In the genomic region with DNA sequence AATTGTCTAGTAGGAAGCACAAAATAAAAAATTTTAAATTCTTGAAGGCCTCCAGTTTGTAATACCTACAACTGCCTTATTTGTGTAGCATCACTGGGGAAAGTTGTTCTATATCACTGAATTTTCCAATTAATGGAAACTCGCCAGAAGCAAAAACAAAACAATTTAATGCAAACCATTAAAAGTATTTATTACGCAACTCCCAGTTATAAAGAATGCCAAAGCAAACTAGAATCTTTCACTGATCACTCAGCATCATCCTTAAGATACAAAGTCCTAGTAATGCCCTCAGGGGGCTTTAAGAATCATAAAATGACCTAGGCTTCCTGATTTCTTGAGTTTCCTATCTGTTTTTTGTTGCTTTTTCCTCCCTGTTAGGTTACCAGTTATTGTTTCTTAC, we compare ENCODE assay signal across 16 cellular contexts. TPM values are rescaled to one million over a fixed set of nuclear protein-coding genes. Genes with fewer than 3 reads are reported as not detected.
DNase-seq lines count a peak whose midpoint lies in the region; ATAC-seq and TF ChIP-seq lines count a peak whose summit lies in the region.
"Had no signal": no experiment of that assay in that cellular context is flagged by ENCODE, and none has a peak within 500 bp of the region (broad histone marks: within the 10 kb centered on the region; RNA-seq: fewer than 3 reads in every experiment).

No MANE protein-coding gene starts in this region.

- H3K4me1 ChIP-seq in trophoblast cell (ENCODE audit: control insufficient read depth in 1 of 2, insufficient read depth in 2 of 2, low read length in 2 of 2) (no peaks in the 10 kb centered on the region), foreskin keratinocyte (no peaks in the 10 kb centered on the region)
- H3K4me1 ChIP-seq: HAP-1, SJSA1 had no signal

- no peak overlapping the region for H3K23ac ChIP-seq in trophoblast cell (ENCODE audit: low read length)

- no peak overlapping the region for H3K4me2 ChIP-seq in trophoblast cell (ENCODE audit: low read length)

- H4K8ac ChIP-seq in trophoblast cell (ENCODE audit: low read depth, low read length), result no peak overlapping the region

- H2AK5ac ChIP-seq in trophoblast cell (ENCODE audit: low read length), result no peak overlapping the region

- H3K9ac ChIP-seq in trophoblast cell (ENCODE audit: low read length), result no peak overlapping the region

- no peak for ATAC-seq in foreskin keratinocyte
- ATAC-seq: PC-3 had no signal

- no peak overlapping the region for H3K4ac ChIP-seq in trophoblast cell (ENCODE audit: low read depth, low read length)

- H4K91ac ChIP-seq in trophoblast cell (ENCODE audit: low read depth, low read length), result no peak overlapping the region

- H2BK5ac ChIP-seq in trophoblast cell (ENCODE audit: low read depth, low read length, poor library complexity), result no peak overlapping the region

- TF ChIP-seq CTCF in AG10803 (conservative IDR thresholded peaks at IDR 0.05; ENCODE audit: low read length), result no peak
- TF ChIP-seq CTCF in VCaP (conservative IDR thresholded peaks at IDR 0.05), result no peak
- no peak for TF ChIP-seq CTCF in foreskin keratinocyte (conservative IDR thresholded peaks at IDR 0.05)

- no peaks in the 10 kb centered on the region for H3K79me2 ChIP-seq in trophoblast cell (ENCODE audit: control insufficient read depth, insufficient read depth, low read length, poor library complexity)

- H3K9me3 ChIP-seq in trophoblast cell (ENCODE audit: insufficient read depth, low read depth, low read length), result no peaks in the 10 kb centered on the region
- H3K9me3 ChIP-seq: HAP-1, SJSA1 had no signal

- H3K18ac ChIP-seq in trophoblast cell (ENCODE audit: low read length), result no peak overlapping the region

- peak; percentile 30 for DNase-seq in AG10803 (ENCODE audit: low read depth)
- peak; percentile 30 for DNase-seq in fibroblast of peridontal ligament (ENCODE audit: extremely low read depth)
- DNase-seq in renal cortical epithelial cell (ENCODE audit: low read depth), result peak; percentile 6
- no peak for DNase-seq in hepatic stellate cell (ENCODE audit: low spot score)
- DNase-seq in NCI-H226, result no peak
- DNase-seq in trophoblast cell, result no peak
- no peak for DNase-seq in foreskin keratinocyte
- DNase-seq: KG1, NCI-H1417 treated with DMSO at 0.1 percent for 48 hours, NCI-H2029, NCI-H2171, NCI-H748 treated with DMSO at 0.1 percent for 48 hours, PC-3 had no signal

- H2BK120ac ChIP-seq in trophoblast cell (ENCODE audit: insufficient read depth, low read length, poor library complexity), result no peak overlapping the region

- H3K79me1 ChIP-seq in trophoblast cell (ENCODE audit: low read length), result no peaks in the 10 kb centered on the region

- no peak overlapping the region for H2AFZ ChIP-seq in trophoblast cell (ENCODE audit: insufficient read depth, low read length, poor library complexity)

- no peak overlapping the region for H2BK12ac ChIP-seq in trophoblast cell (ENCODE audit: low read length)

- H3K36me3 ChIP-seq in trophoblast cell (ENCODE audit: control insufficient read depth in 1 of 2, insufficient read depth in 2 of 2, low read length in 2 of 2), result peaks cover 0 to 1% of the 10 kb centered on the region in 2 experiments
- H3K36me3 ChIP-seq: HAP-1, SJSA1 had no signal

- no peak overlapping the region for H3K14ac ChIP-seq in trophoblast cell (ENCODE audit: low read length)

- H3K27ac ChIP-seq in VCaP, result peak overlapping the region; percentile 52
- H3K27ac ChIP-seq in trophoblast cell (ENCODE audit: low read depth, low read length), result no peak overlapping the region
- H3K27ac ChIP-seq in foreskin keratinocyte, result no peak overlapping the region
- H3K27ac ChIP-seq: SJSA1 had no signal

- no peaks in the 10 kb centered on the region for H3K27me3 ChIP-seq in trophoblast cell (ENCODE audit: insufficient read depth, low read length)
- no peaks in the 10 kb centered on the region for H3K27me3 ChIP-seq in foreskin keratinocyte
- H3K27me3 ChIP-seq: SJSA1 had no signal

- H3K4me3 ChIP-seq in AG10803 (ENCODE audit: low read length), result no peak overlapping the region
- H3K4me3 ChIP-seq in trophoblast cell (ENCODE audit: low read depth, low read length), result no peak overlapping the region
- H3K4me3 ChIP-seq: HAP-1, SJSA1 had no signal

- no peak overlapping the region for H4K12ac ChIP-seq in trophoblast cell (ENCODE audit: low read depth, low read length)

- no CpG with 5 or more reads among the region's 2 CpGs for WGBS in trophoblast cell (ENCODE audit: extremely low coverage, insufficient coverage, insufficient read length)

RNA-seq across cellular contexts. Expression of a gene that starts 36.2 kb away (rescaled TPM):
- total RNA-seq in renal cortical epithelial cell, result 6.3 and 20.7 TPM in 2 replicates
- polyA plus RNA-seq in trophoblast cell (2013), result 4.9 and 5.1 TPM in 2 replicates
- 4.1 and 4.3 TPM in 2 replicates for total RNA-seq in foreskin keratinocyte
- polyA plus RNA-seq in foreskin keratinocyte, result 1.2 and 1.6 TPM in 2 replicates

Comparison
In these comparisons a context has a peak if more than half of its experiments do, and no peak if none do; other contexts are left out.
1. DNase-seq: peak in AG10803 (single experiment), fibroblast of peridontal ligament (single experiment) and renal cortical epithelial cell (single experiment); none in hepatic stellate cell (single experiment), NCI-H226 (single experiment), trophoblast cell (0 of 2) and foreskin keratinocyte (0 of 2).